Comparison of ENCODE assay signal across 11 cellular contexts in the genomic region with DNA sequence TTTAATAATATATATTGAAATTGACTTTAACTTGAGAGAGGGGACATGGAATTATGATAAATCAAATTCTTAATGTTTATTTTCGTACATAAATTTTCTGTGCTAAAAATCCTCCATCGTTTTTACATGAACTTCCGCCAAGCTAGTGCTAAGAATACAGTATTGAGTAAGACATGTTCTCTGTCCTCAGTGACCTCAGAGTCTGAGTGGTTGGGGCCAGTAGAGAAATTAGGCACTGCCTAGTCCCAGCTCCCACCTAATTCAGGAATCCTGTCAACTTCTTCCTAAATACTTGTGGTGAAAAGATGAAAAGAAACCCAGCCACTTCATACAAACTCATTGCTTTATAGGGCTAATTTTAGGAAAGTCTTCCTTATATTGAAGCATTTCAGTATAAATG.
DNase-seq lines count a peak whose midpoint lies in the region; ATAC-seq and TF ChIP-seq lines count a peak whose summit lies in the region.
"Had no signal": no experiment of that assay in that cellular context is flagged by ENCODE, and none has a peak within 500 bp of the region (broad histone marks: within the 10 kb centered on the region; RNA-seq: fewer than 3 reads in every experiment).

No MANE protein-coding gene starts in this region.

- intact Hi-C loops in Right ventricle myocardium inferior (cut with DNase I) (loop anchor here (1.0 to 5.0 kb wide), 4 partner anchors 175 to 939 kb away; partner anchors contain the start of gene PCCB), cardiac septum (cut with DNase I) (loop anchor here (2.0 to 10.0 kb wide), 4 partner anchors 121 to 677 kb away; partner anchors contain the start of genes MSL2, PCCB and STAG1), left ventricle myocardium inferior (cut with micrococcal nuclease) (loop anchor here (5.0 to 10.0 kb wide), 2 partner anchors 679 to 936 kb away; partner anchors contain the start of gene STAG1), upper lobe of right lung (cut with DNase I) (no loop called here)

- no peak overlapping the region for H3K4me3 ChIP-seq in left ventricle myocardium inferior
- no peak overlapping the region for H3K4me3 ChIP-seq in upper lobe of right lung
- H3K4me3 ChIP-seq: A549, ovary had no signal

- H3K27ac ChIP-seq in left ventricle myocardium inferior (replicated peaks) (peak overlapping the region; percentile 64), upper lobe of right lung (no peak overlapping the region)
- H3K27ac ChIP-seq: ovary had no signal

- H3K27me3 ChIP-seq in left ventricle myocardium inferior (ENCODE audit: low read depth) = no peaks in the 10 kb centered on the region
- no peaks in the 10 kb centered on the region for H3K27me3 ChIP-seq in upper lobe of right lung
- H3K27me3 ChIP-seq: ovary had no signal

- H3K4me3 Mint-ChIP-seq in mesothelial cell of epicardium = no peak overlapping the region
- H3K4me3 Mint-ChIP-seq: activated naive CD8-positive, alpha-beta T cell treated with anti-CD3 and anti-CD28 coated beads for 36 hours had no signal

- H3K36me3 ChIP-seq in left ventricle myocardium inferior (peaks cover 8% of the 10 kb centered on the region), upper lobe of right lung (no peaks in the 10 kb centered on the region)
- H3K36me3 ChIP-seq: ovary had no signal

- H3K4me1 ChIP-seq in left ventricle myocardium inferior (peaks cover 33% of the 10 kb centered on the region), upper lobe of right lung (peaks cover 9% of the 10 kb centered on the region)

- ATAC-seq in Right ventricle myocardium inferior (peak; percentile 82), upper lobe of right lung (peak; percentile 77)

- H3K9me3 ChIP-seq in left ventricle myocardium inferior (replicated peaks) (no peaks in the 10 kb centered on the region), upper lobe of right lung (no peaks in the 10 kb centered on the region)
- H3K9me3 ChIP-seq: A549, ovary had no signal

- DNase-seq in Right ventricle myocardium inferior (ENCODE audit: missing footprints) = no peak
- DNase-seq in cardiac septum (ENCODE audit: low spot score) = no peak
- peak; percentile 64 for DNase-seq in amniotic epithelial cell (ENCODE audit: low read depth)
- DNase-seq in left ventricle myocardium inferior = no peak
- no peak for DNase-seq in upper lobe of right lung
- DNase-seq in mesothelial cell of epicardium (ENCODE audit: low spot score in 2 of 2, unreplicated experiment in 2 of 2) = no peak
- no peak for DNase-seq in DMS79 treated with DMSO at 0.1 percent for 48 hours (lab: John Stamatoyannopoulos, UW)
- DNase-seq in anterior cingulate cortex (lab: John Stamatoyannopoulos, UW) = no peak

- TF ChIP-seq CTCF in left ventricle myocardium inferior (IDR thresholded peaks at IDR 0.05; ENCODE audit: borderline replicate concordance) (no peak), upper lobe of right lung (IDR thresholded peaks at IDR 0.05) (no peak), mesothelial cell of epicardium (IDR thresholded peaks at IDR 0.05; ENCODE audit: unreplicated experiment) (no peak)

- H3K27ac Mint-ChIP-seq in mesothelial cell of epicardium = no peak overlapping the region
- H3K27ac Mint-ChIP-seq: activated naive CD8-positive, alpha-beta T cell treated with anti-CD3 and anti-CD28 coated beads for 36 hours had no signal

- peaks cover 23% of the 10 kb centered on the region for H3K4me1 Mint-ChIP-seq in mesothelial cell of epicardium

- H3K36me3 Mint-ChIP-seq in mesothelial cell of epicardium = peaks cover 2% of the 10 kb centered on the region
- H3K36me3 Mint-ChIP-seq: activated naive CD8-positive, alpha-beta T cell treated with anti-CD3 and anti-CD28 coated beads for 36 hours had no signal

- no peaks in the 10 kb centered on the region for H3K27me3 Mint-ChIP-seq in mesothelial cell of epicardium (ENCODE audit: low read depth)
- H3K27me3 Mint-ChIP-seq: activated naive CD8-positive, alpha-beta T cell treated with anti-CD3 and anti-CD28 coated beads for 36 hours had no signal

- no peaks in the 10 kb centered on the region for H3K9me3 Mint-ChIP-seq in mesothelial cell of epicardium
- H3K9me3 Mint-ChIP-seq: activated naive CD8-positive, alpha-beta T cell treated with anti-CD3 and anti-CD28 coated beads for 36 hours had no signal
